Comparison of ENCODE assay signal across 25 cellular contexts in genomic region chr5:120088831-120089230, GRCh38.
"Had no signal": no experiment of that assay in that cellular context is flagged by ENCODE, and none has a peak within 500 bp of the region (broad histone marks: within the 10 kb centered on the region; RNA-seq: fewer than 3 reads in every experiment).

No MANE protein-coding gene starts in this region.

- H3K27me3 ChIP-seq: ovary, right atrium auricular region, testis, uterus had no signal

- H3K36me3 Mint-ChIP-seq: activated CD8-positive, alpha-beta memory T cell treated with anti-CD3 and anti-CD28 coated beads, Interleukin-2, amount 10 ng/mL, durations not matched to agents 7 days and 5 days; activated naive CD4-positive, alpha-beta T cell treated with anti-CD3 and anti-CD28 coated beads, Interleukin-2, amount 10 ng/mL, durations not matched to agents 7 days and 5 days; brain; mesothelial cell of epicardium; naive thymus-derived CD8-positive, alpha-beta T cell had no signal

- H3K9me3 Mint-ChIP-seq: activated CD4-positive, alpha-beta T cell treated with anti-CD3 and anti-CD28 coated beads, Interleukin-2, amount 10 ng/mL, durations not matched to agents 24 days and 14 days; activated CD8-positive, alpha-beta T cell treated with anti-CD3 and anti-CD28 coated beads for 36 hours; activated naive CD4-positive, alpha-beta T cell treated with anti-CD3 and anti-CD28 coated beads, Interleukin-2, amount 10 ng/mL, durations not matched to agents 7 days and 5 days; brain; mesothelial cell of epicardium had no signal

- H3K27ac ChIP-seq: left ventricle myocardium inferior, ovary, psoas muscle, right atrium auricular region, spleen, testis, uterus, VCaP had no signal

- H3K4me3 ChIP-seq: left ventricle myocardium inferior, ovary, psoas muscle, right atrium auricular region, spleen, testis, uterus had no signal

- H3K4me1 Mint-ChIP-seq: activated CD8-positive, alpha-beta memory T cell treated with anti-CD3 and anti-CD28 coated beads, Interleukin-2, amount 10 ng/mL, durations not matched to agents 7 days and 5 days; brain had no signal

- DNase-seq: activated CD4-positive, alpha-beta T cell treated with anti-CD3 and anti-CD28 coated beads, Interleukin-2, amount 10 ng/mL, durations not matched to agents 24 days and 14 days; activated CD8-positive, alpha-beta memory T cell treated with anti-CD3 and anti-CD28 coated beads, Interleukin-2, amount 10 ng/mL, durations not matched to agents 7 days and 5 days; activated CD8-positive, alpha-beta T cell treated with anti-CD3 and anti-CD28 coated beads for 36 hours; activated effector memory CD4-positive, alpha-beta T cell treated with anti-CD3 and anti-CD28 coated beads, Interleukin-2, amount 50 U/mL, for 16 hours; activated naive CD4-positive, alpha-beta T cell treated with anti-CD3 and anti-CD28 coated beads, Interleukin-2, amount 10 ng/mL, durations not matched to agents 7 days and 5 days; activated T-cell treated with anti-CD3 and anti-CD28 coated beads for 4 hours; caudate nucleus; dermis blood vessel endothelial cell; effector CD8-positive, alpha-beta T cell; foreskin melanocyte; left ventricle myocardium inferior; naive thymus-derived CD8-positive, alpha-beta T cell; ovary; psoas muscle; spleen; stimulated activated CD4-positive, alpha-beta T cell treated with anti-CD3 and anti-CD28 coated beads, Interleukin-4, amount 100 ng/mL, for 1 hour; stimulated activated naive CD4-positive, alpha-beta T cell; T1000; testis; uterus had no signal

- H3K27me3 Mint-ChIP-seq: activated CD4-positive, alpha-beta T cell treated with anti-CD3 and anti-CD28 coated beads, Interleukin-2, amount 10 ng/mL, durations not matched to agents 24 days and 14 days; activated CD8-positive, alpha-beta memory T cell treated with anti-CD3 and anti-CD28 coated beads, Interleukin-2, amount 10 ng/mL, durations not matched to agents 7 days and 5 days; activated CD8-positive, alpha-beta T cell treated with anti-CD3 and anti-CD28 coated beads for 36 hours; activated naive CD4-positive, alpha-beta T cell treated with anti-CD3 and anti-CD28 coated beads, Interleukin-2, amount 10 ng/mL, durations not matched to agents 7 days and 5 days; brain had no signal

- H3K4me1 ChIP-seq: psoas muscle, testis, uterus had no signal

- ATAC-seq: activated CD4-positive, CD25-positive, alpha-beta regulatory T cell treated with anti-CD3 and anti-CD28 coated beads, Interleukin-2, amount 50 U/mL, for 24 hours; activated CD8-positive, alpha-beta memory T cell treated with anti-CD3 and anti-CD28 coated beads, Interleukin-2, amount 10 ng/mL, durations not matched to agents 7 days and 5 days; activated CD8-positive, alpha-beta T cell treated with anti-CD3 and anti-CD28 coated beads for 36 hours; naive thymus-derived CD8-positive, alpha-beta T cell; psoas muscle had no signal

- H3K36me3 ChIP-seq: left ventricle myocardium inferior, ovary, right atrium auricular region, spleen, uterus had no signal

- H3K4me3 Mint-ChIP-seq: activated CD4-positive, alpha-beta T cell treated with anti-CD3 and anti-CD28 coated beads, Interleukin-2, amount 10 ng/mL, durations not matched to agents 24 days and 14 days; activated CD8-positive, alpha-beta memory T cell treated with anti-CD3 and anti-CD28 coated beads, Interleukin-2, amount 10 ng/mL, durations not matched to agents 7 days and 5 days; activated CD8-positive, alpha-beta T cell treated with anti-CD3 and anti-CD28 coated beads for 36 hours; activated naive CD4-positive, alpha-beta T cell treated with anti-CD3 and anti-CD28 coated beads, Interleukin-2, amount 10 ng/mL, durations not matched to agents 7 days and 5 days; brain; mesothelial cell of epicardium; naive thymus-derived CD8-positive, alpha-beta T cell had no signal

- H3K9me3 ChIP-seq: left ventricle myocardium inferior, ovary, psoas muscle, right atrium auricular region, spleen, testis, uterus had no signal

- H3K27ac Mint-ChIP-seq: activated CD4-positive, alpha-beta T cell treated with anti-CD3 and anti-CD28 coated beads, Interleukin-2, amount 10 ng/mL, durations not matched to agents 24 days and 14 days; activated CD8-positive, alpha-beta memory T cell treated with anti-CD3 and anti-CD28 coated beads, Interleukin-2, amount 10 ng/mL, durations not matched to agents 7 days and 5 days; activated CD8-positive, alpha-beta T cell treated with anti-CD3 and anti-CD28 coated beads for 36 hours; activated naive CD4-positive, alpha-beta T cell treated with anti-CD3 and anti-CD28 coated beads, Interleukin-2, amount 10 ng/mL, durations not matched to agents 7 days and 5 days; mesothelial cell of epicardium; naive thymus-derived CD8-positive, alpha-beta T cell had no signal
